In genomic region chr20:63461364-63461763, GRCh38 we compare ENCODE assay signal across 18 cellular contexts. TPM values are rescaled to one million over a fixed set of nuclear protein-coding genes. Genes with fewer than 3 reads are reported as not detected.
DNase-seq lines count a peak whose midpoint lies in the region; ATAC-seq and TF ChIP-seq lines count a peak whose summit lies in the region.
"Had no signal": no experiment of that assay in that cellular context is flagged by ENCODE, and none has a peak within 500 bp of the region (broad histone marks: within the 10 kb centered on the region; RNA-seq: fewer than 3 reads in every experiment).

No MANE protein-coding gene starts in this region.

- no peak overlapping the region for H2BK20ac ChIP-seq in H9 (ENCODE audit: low read depth, low read length, poor library complexity, severe bottlenecking)

- H3K56ac ChIP-seq in H9 (ENCODE audit: insufficient read length, low read depth, low read length), result no peak overlapping the region

- H4K8ac ChIP-seq in H9 (replicated peaks; ENCODE audit: insufficient read length, low read depth, low read length), result no peak overlapping the region

- H3K79me1 ChIP-seq in H9 (ENCODE audit: insufficient read depth, low read depth, low read length, poor library complexity, severe bottlenecking), result peaks cover 3% of the 10 kb centered on the region

- no peak overlapping the region for H3K4me3 Mint-ChIP-seq in H9

- H3K36me3 ChIP-seq in Karpas-422 (ENCODE audit: insufficient read depth, low read length) (no peaks in the 10 kb centered on the region), osteoblast (ENCODE audit: insufficient read depth, low read length) (no peaks in the 10 kb centered on the region)
- H3K36me3 ChIP-seq: BE2C, Peyer's patch had no signal

- no peak overlapping the region for H2AK5ac ChIP-seq in H9 (ENCODE audit: insufficient read length, low read length)

- H3K4me2 ChIP-seq in Karpas-422 (ENCODE audit: low read depth, low read length, poor library complexity, severe bottlenecking) (no peak overlapping the region), osteoblast (ENCODE audit: insufficient read depth, low read length) (no peak overlapping the region), H9 (ENCODE audit: insufficient read depth, insufficient read length, low read length) (no peak overlapping the region)

- no peak overlapping the region for H3K9ac ChIP-seq in Karpas-422 (ENCODE audit: low read length)
- no peak overlapping the region for H3K9ac ChIP-seq in H9 (ENCODE audit: extremely low read depth, insufficient read length, low read length)

- H3K9me3 ChIP-seq in Karpas-422 (ENCODE audit: low read length) (no peaks in the 10 kb centered on the region), osteoblast (ENCODE audit: low read depth, low read length) (no peaks in the 10 kb centered on the region), H9 (ENCODE audit: control insufficient read depth, low read depth, low read length) (no peaks in the 10 kb centered on the region)
- H3K9me3 ChIP-seq: BE2C, Peyer's patch had no signal

- peaks cover 4% of the 10 kb centered on the region; the same call in 1 of the 2 replicates for H3K4me1 ChIP-seq in Karpas-422 (ENCODE audit: low read length)
- no peaks in the 10 kb centered on the region for H3K4me1 ChIP-seq in osteoblast (ENCODE audit: insufficient read depth, low read length)
- H3K4me1 ChIP-seq in H9 (ENCODE audit: insufficient read depth, low read length), result no peaks in the 10 kb centered on the region
- H3K4me1 ChIP-seq: Peyer's patch had no signal

- WGBS in H9 (ENCODE audit: extremely low coverage, insufficient read length, low lambda C conversion rate), result no CpG with 5 or more reads among the region's 10 CpGs

- H2BK12ac ChIP-seq in H9 (ENCODE audit: insufficient read length, low read depth, low read length), result no peak overlapping the region

- no peaks in the 10 kb centered on the region for H3K9me2 ChIP-seq in Karpas-422 (replicated peaks; ENCODE audit: insufficient read depth, low read length)

- intact Hi-C loops in left ventricle myocardium superior (cut with micrococcal nuclease) (no loop called here), left cardiac atrium (cut with DNase I) (no loop called here)

- no peaks in the 10 kb centered on the region for H3K23me2 ChIP-seq in H9 (ENCODE audit: insufficient read length, low read depth, low read length, poor library complexity, severe bottlenecking)

- H3K23ac ChIP-seq in H9 (ENCODE audit: insufficient read length, low read depth, low read length), result no peak overlapping the region

- no peaks in the 10 kb centered on the region for H3K9me3 Mint-ChIP-seq in H9

- H3K4me3 ChIP-seq in Karpas-422 (ENCODE audit: low read length), result no peak overlapping the region
- H3K4me3 ChIP-seq in osteoblast (ENCODE audit: insufficient read depth, low read length), result no peak overlapping the region
- H3K4me3 ChIP-seq: Peyer's patch had no signal

- no peak overlapping the region for H3K4ac ChIP-seq in H9 (ENCODE audit: low read depth, low read length)

- no peak overlapping the region for H3K27ac ChIP-seq in Karpas-422 (ENCODE audit: low read length)
- peak overlapping the region; percentile 32 for H3K27ac ChIP-seq in cingulate gyrus (ENCODE audit: low read depth, low read length)
- no peak overlapping the region for H3K27ac ChIP-seq in osteoblast (ENCODE audit: low read depth, low read length)
- H3K27ac ChIP-seq in H9 (ENCODE audit: insufficient read length, low read depth, low read length), result no peak overlapping the region
- H3K27ac ChIP-seq: Peyer's patch had no signal

- no peak overlapping the region for H4K91ac ChIP-seq in H9 (ENCODE audit: insufficient read length, low read depth, low read length)

- H3K14ac ChIP-seq in H9 (ENCODE audit: insufficient read depth, low read length), result no peak overlapping the region

- H3K4me1 Mint-ChIP-seq in H9, result peaks cover 19 to 38% of the 10 kb centered on the region in 2 experiments

- H2AFZ ChIP-seq in Karpas-422 (ENCODE audit: low read length) (no peak overlapping the region), osteoblast (ENCODE audit: low read length) (no peak overlapping the region), H9 (ENCODE audit: low read length) (no peak overlapping the region)

- DNase-seq in left ventricle myocardium superior, result peak; percentile 55
- no peak for DNase-seq in left cardiac atrium
- DNase-seq in Karpas-422, result peak; percentile 68
- peak; percentile 97 for DNase-seq in osteoblast (ENCODE audit: insufficient read length, low spot score, missing footprints)
- no peak for DNase-seq in H9
- DNase-seq: BE2C; DMS79; effector CD4-positive, alpha-beta T cell; GOT3; kidney; NCI-H1048; NCI-H446 treated with DMSO at 0.1 percent for 48 hours; Peyer's patch had no signal

- H3K18ac ChIP-seq in H9 (ENCODE audit: insufficient read length, low read depth, low read length), result no peak overlapping the region

- TF ChIP-seq CTCF in osteoblast (IDR thresholded peaks at IDR 0.05; ENCODE audit: extremely low read depth, low read depth, low read length) (no peak), H9 (conservative IDR thresholded peaks at IDR 0.05) (no peak)

- H4K20me1 ChIP-seq in Karpas-422 (ENCODE audit: insufficient read depth, low read depth, low read length) (no peaks in the 10 kb centered on the region), osteoblast (ENCODE audit: insufficient read depth, low read length) (no peaks in the 10 kb centered on the region), H9 (ENCODE audit: control insufficient read depth, insufficient read depth, insufficient read length) (no peaks in the 10 kb centered on the region)

- H4K5ac ChIP-seq in H9 (ENCODE audit: insufficient read length, low read depth, low read length), result no peak overlapping the region

- H3K79me2 ChIP-seq in Karpas-422 (ENCODE audit: low read length), result no peaks in the 10 kb centered on the region
- no peaks in the 10 kb centered on the region for H3K79me2 ChIP-seq in osteoblast (ENCODE audit: insufficient read depth, low read length)
- peaks cover 4% of the 10 kb centered on the region; the same call in 1 of the 2 replicates for H3K79me2 ChIP-seq in H9 (ENCODE audit: insufficient read depth, low read length)

- no peaks in the 10 kb centered on the region for H3K27me3 ChIP-seq in Karpas-422 (ENCODE audit: low read length)
- H3K27me3 ChIP-seq in osteoblast (ENCODE audit: insufficient read depth, low read length), result peaks cover 20% of the 10 kb centered on the region
- no peaks in the 10 kb centered on the region for H3K27me3 ChIP-seq in H9 (ENCODE audit: insufficient read depth, low read length)
- H3K27me3 ChIP-seq: Peyer's patch had no signal

- no peak overlapping the region for H2BK120ac ChIP-seq in H9 (ENCODE audit: low read depth, low read length, poor library complexity, severe bottlenecking)

- no peak for ATAC-seq in left ventricle myocardium superior
- ATAC-seq in left cardiac atrium, result no peak
- ATAC-seq in HG03442 (IDR thresholded peaks at IDR 0.05; ENCODE audit: unreplicated experiment), result no peak
- ATAC-seq in GM19397 (IDR thresholded peaks at IDR 0.05; ENCODE audit: unreplicated experiment), result no peak
- ATAC-seq: sciatic nerve had no signal

- no peak overlapping the region for H3T11ph ChIP-seq in H9 (ENCODE audit: low read length)

- no peak overlapping the region for H2BK5ac ChIP-seq in H9 (ENCODE audit: insufficient read length, low read length)

- no peak overlapping the region for H2BK15ac ChIP-seq in H9 (ENCODE audit: low read depth, low read length)

- no peaks in the 10 kb centered on the region; the same call in 1 of the 2 replicates for H3K27me3 Mint-ChIP-seq in H9 (ENCODE audit: low read depth)

- H3K27ac Mint-ChIP-seq in H9, result 0 out of 7 replicates have a peak overlapping the region, but pooled peaks of 1 of the 3 experiments have one; percentile 52

- peaks cover 0 to 10% (median 0%) of the 10 kb centered on the region in 3 experiments; a peak in 2 of 7 replicates for H3K36me3 Mint-ChIP-seq in H9 (ENCODE audit: insufficient read depth in 1 of 3, low read depth in 3 of 3)

RNA-seq across cellular contexts. Expression of gene KCNQ2, which starts 11.1 kb away (rescaled TPM):
- 0.52 TPM for total RNA-seq in left ventricle myocardium superior
- total RNA-seq in left cardiac atrium, result 1 to 10 TPM in 1 of 2 donors, under 1 TPM in 1; 0.91 to 2.0 TPM
- total RNA-seq in Karpas-422 (2014; rRNA removed; shearing (Covaris generic); ENCODE audit: low replicate concordance), result not detected in 2 replicates
- total RNA-seq in osteoblast, result 0.36 TPM in 1 of 2 replicates, not detected in the other
- 69.2 and 71.5 TPM in 2 replicates for total RNA-seq in H9 (2021)
- total RNA-seq: fibroblast of villous mesenchyme, Peyer's patch, sciatic nerve had no signal

RNA-seq across cellular contexts. Expression of gene EEF1A2, which starts 37.5 kb away (rescaled TPM):
- total RNA-seq in left ventricle myocardium superior (1,346 TPM), left cardiac atrium (100 to 1,000 TPM; 656 to 679 TPM), osteoblast (not detected in 2 replicates), H9 (2021) (25.8 and 27.4 TPM in 2 replicates)
- total RNA-seq in Karpas-422 (2014; rRNA removed; shearing (Covaris generic); ENCODE audit: low replicate concordance), result 0.71 TPM in 1 of 2 replicates, not detected in the other

RNA-seq across cellular contexts. Expression of gene PPDPF, which starts 59.2 kb away (rescaled TPM):
- total RNA-seq in left ventricle myocardium superior (307 TPM), left cardiac atrium (100 to 1,000 TPM; 215 to 241 TPM), osteoblast (52.2 and 85.4 TPM in 2 replicates), H9 (2021) (149 and 153 TPM in 2 replicates)
- 16.2 and 51.0 TPM in 2 replicates for total RNA-seq in Karpas-422 (2014; rRNA removed; shearing (Covaris generic); ENCODE audit: low replicate concordance)

Comparison
In these comparisons a context has a peak if more than half of its experiments do, and no peak if none do; other contexts are left out.
1. DNase-seq: peak in left ventricle myocardium superior (single experiment), Karpas-422 (single experiment) and osteoblast (single experiment); none in left cardiac atrium (single experiment) and H9 (single experiment).
2. RNA of gene KCNQ2, which starts 11.1 kb away (total RNA-seq): 69.2 to 71.5 TPM in H9; 0.91 to 2.0 TPM in left cardiac atrium, 0.52 TPM in left ventricle myocardium superior (single experiment), 0.36 TPM in osteoblast and not detected in Karpas-422; every median in the first group is over 10 times any median in the second.
3. RNA of gene EEF1A2, which starts 37.5 kb away (total RNA-seq): 1,346 TPM in left ventricle myocardium superior (single experiment) and 656 to 679 TPM in left cardiac atrium; 25.8 to 27.4 TPM in H9, 0.71 TPM in Karpas-422 and not detected in osteoblast; every median in the first group is over 10 times any median in the second.